In the genomic region with DNA sequence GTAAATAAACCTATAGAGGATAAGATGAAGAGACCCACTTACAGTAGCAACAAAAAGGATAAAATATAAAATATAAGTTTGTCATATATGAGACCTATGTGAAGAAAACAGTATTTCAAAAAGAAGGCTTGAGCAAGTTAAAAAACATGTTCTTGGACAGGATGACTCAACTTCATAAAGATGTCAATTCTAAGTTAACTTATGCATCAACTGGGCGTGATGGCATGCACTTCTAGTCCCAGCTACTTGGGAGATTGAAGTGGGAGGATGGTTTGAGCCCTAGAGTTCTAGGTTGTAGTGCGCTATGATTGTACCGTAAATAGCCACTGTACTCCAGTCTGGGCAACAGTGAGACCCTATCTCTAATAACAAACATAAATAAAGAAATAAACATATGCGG, we compare ENCODE assay signal across 20 cellular contexts.
"Had no signal": no experiment of that assay in that cellular context is flagged by ENCODE, and none has a peak within 500 bp of the region (broad histone marks: within the 10 kb centered on the region; RNA-seq: fewer than 3 reads in every experiment).

No MANE protein-coding gene starts in this region.

- H3K9ac ChIP-seq: neural progenitor cell had no signal

- ATAC-seq: activated CD8-positive, alpha-beta T cell treated with anti-CD3 and anti-CD28 coated beads for 36 hours; activated T-cell treated with anti-CD3 and anti-CD28 coated beads, Interleukin-2, amount 50 U/mL, for 4 hours; body of pancreas; left colon; T-helper 17 cell; WTC11 had no signal

- H3K27ac ChIP-seq: adrenal gland, body of pancreas, colonic mucosa, esophagus muscularis mucosa, heart left ventricle, neural progenitor cell, sigmoid colon, thoracic aorta had no signal

- H3K4me3 ChIP-seq: adrenal gland, body of pancreas, colonic mucosa, esophagus muscularis mucosa, heart left ventricle, lung, neural progenitor cell, sigmoid colon, thoracic aorta had no signal

- H3K27me3 ChIP-seq: adrenal gland, body of pancreas, colonic mucosa, esophagus muscularis mucosa, heart left ventricle, neural progenitor cell, sigmoid colon had no signal

- DNase-seq: activated CD4-positive, alpha-beta T cell treated with anti-CD3 and anti-CD28 coated beads for 48 hours; activated CD8-positive, alpha-beta T cell treated with anti-CD3 and anti-CD28 coated beads for 36 hours; activated effector memory CD4-positive, alpha-beta T cell treated with Interleukin-2 at 50 U/mL for 16 hours; activated T-cell treated with anti-CD3 and anti-CD28 coated beads, Interleukin-2, amount 50 U/mL, for 4 hours; adrenal gland; body of pancreas; central memory CD4-positive, alpha-beta T cell; colonic mucosa; heart left ventricle; left colon; naive B cell; sigmoid colon; stimulated activated CD4-positive, alpha-beta T cell treated with anti-CD3 and anti-CD28 coated beads, Interleukin-12 subunit alpha, Interleukin-12 subunit beta, amount 100 ng/mL, for 4 hours; stimulated activated CD4-positive, alpha-beta T cell treated with anti-CD3 and anti-CD28 coated beads, Interleukin-2, amount 100 ng/mL, for 24 hours; T-helper 17 cell had no signal

- H3K36me3 ChIP-seq: neural progenitor cell had no signal

- H2AFZ ChIP-seq: neural progenitor cell had no signal

- H3K4me2 ChIP-seq: neural progenitor cell had no signal

- H3K9me3 ChIP-seq: adrenal gland, body of pancreas, colonic mucosa, esophagus muscularis mucosa, heart left ventricle, sigmoid colon, thoracic aorta had no signal

- H3K4me1 ChIP-seq: colonic mucosa, esophagus muscularis mucosa, neural progenitor cell had no signal
